9 cellular contexts compared by ENCODE assay signal in genomic region chr2:33134086-33134763, GRCh38.
A peak's percentile ranks its signal among the peaks of the same experiment; 100 is the strongest.
DNase-seq lines count a peak whose midpoint lies in the region; TF ChIP-seq lines count a peak whose summit lies in the region.
"Had no signal": no experiment of that assay in that cellular context is flagged by ENCODE, and none has a peak within 500 bp of the region (broad histone marks: within the 10 kb centered on the region; RNA-seq: fewer than 3 reads in every experiment).

No MANE protein-coding gene starts in this region.

- H3K9me3 ChIP-seq in left ventricle myocardium inferior (replicated peaks) (no peaks in the 10 kb centered on the region), sigmoid colon (no peaks in the 10 kb centered on the region)

- H3K36me3 ChIP-seq in left ventricle myocardium inferior (no peaks in the 10 kb centered on the region), sigmoid colon (no peaks in the 10 kb centered on the region)

- H3K4me1 ChIP-seq in left ventricle myocardium inferior (peaks cover 77% of the 10 kb centered on the region), sigmoid colon (peaks cover 0 to 73% (median 60%) of the 10 kb centered on the region in 4 donors)

- peak overlapping the region; percentile 57 for H3K4me3 ChIP-seq in left ventricle myocardium inferior
- peak overlapping the region; percentile 24 to 53 (median 48) for H3K4me3 ChIP-seq in sigmoid colon

- in situ Hi-C loops in GM13977 (cut with MboI; ENCODE audit: low pct_unique_long_range_greater_than_20kb, low sequenced_read_pairs, unreplicated experiment), result no loop called here

- DNase-seq in HT1080 (ENCODE audit: low read depth) (peak; percentile 98), left ventricle myocardium inferior (peak; percentile 51), sigmoid colon (peak; percentile 85), GM13977 (ENCODE audit: low spot score) (no peak), GM10266 (ENCODE audit: extremely low spot score) (no peak), COLO668 (lab: John Stamatoyannopoulos, UW; ENCODE audit: unreplicated experiment) (no peak), NCI-H748 (lab: John Stamatoyannopoulos, UW; ENCODE audit: unreplicated experiment) (no peak)
- DNase-seq: naive B cell had no signal

- peak in 1 of 2 donors; percentile 69 for TF ChIP-seq POLR2A in sigmoid colon (IDR thresholded peaks at IDR 0.05)

- peak in 1 of 4 donors; percentile 2 for TF ChIP-seq EP300 in sigmoid colon (IDR thresholded peaks at IDR 0.05)

- WGBS in sigmoid colon, 2 donors, result 63 to 64% methylated on average over 14 of the region's 14 CpGs

- intact Hi-C loops in left ventricle myocardium inferior (cut with micrococcal nuclease), result no loop called here
- intact Hi-C loops in sigmoid colon (cut with DNase I), result loop anchor here (5.0 to 10.0 kb wide), 5 partner anchors 72 to 577 kb away; no protein-coding TSS in a partner anchor

- TF ChIP-seq CTCF in VCaP (conservative IDR thresholded peaks at IDR 0.05) (no peak), left ventricle myocardium inferior (IDR thresholded peaks at IDR 0.05; ENCODE audit: borderline replicate concordance) (no peak), sigmoid colon (IDR thresholded peaks at IDR 0.05) (peak in 1 of 4 experiments; percentile 21), GM13977 (IDR thresholded peaks at IDR 0.05; ENCODE audit: extremely low read depth, insufficient read depth, missing control alignments) (no peak), GM10266 (IDR thresholded peaks at IDR 0.05; ENCODE audit: control insufficient read depth, insufficient read depth, low read depth, missing control alignments) (no peak)

- H3K27me3 ChIP-seq in left ventricle myocardium inferior (ENCODE audit: low read depth), result no peaks in the 10 kb centered on the region
- no peaks in the 10 kb centered on the region for H3K27me3 ChIP-seq in sigmoid colon

- H3K27ac ChIP-seq in VCaP, result peak overlapping the region; percentile 54
- peak overlapping the region; percentile 86 for H3K27ac ChIP-seq in left ventricle myocardium inferior (replicated peaks)
- peak overlapping the region; percentile 84 to 91 (median 89) for H3K27ac ChIP-seq in sigmoid colon

Comparison
In these comparisons a context has a peak if more than half of its experiments do, and no peak if none do; other contexts are left out.
1. DNase-seq: peak in HT1080 (single experiment), left ventricle myocardium inferior (single experiment) and sigmoid colon (single experiment); none in GM13977 (single experiment), GM10266 (single experiment), COLO668 (single experiment) and NCI-H748 (single experiment).
2. Peak in every context shown above with its lines, with median percentiles within 50 percentile points of each other: H3K27ac ChIP-seq.